8 cellular contexts compared by ENCODE assay signal in the genomic region with DNA sequence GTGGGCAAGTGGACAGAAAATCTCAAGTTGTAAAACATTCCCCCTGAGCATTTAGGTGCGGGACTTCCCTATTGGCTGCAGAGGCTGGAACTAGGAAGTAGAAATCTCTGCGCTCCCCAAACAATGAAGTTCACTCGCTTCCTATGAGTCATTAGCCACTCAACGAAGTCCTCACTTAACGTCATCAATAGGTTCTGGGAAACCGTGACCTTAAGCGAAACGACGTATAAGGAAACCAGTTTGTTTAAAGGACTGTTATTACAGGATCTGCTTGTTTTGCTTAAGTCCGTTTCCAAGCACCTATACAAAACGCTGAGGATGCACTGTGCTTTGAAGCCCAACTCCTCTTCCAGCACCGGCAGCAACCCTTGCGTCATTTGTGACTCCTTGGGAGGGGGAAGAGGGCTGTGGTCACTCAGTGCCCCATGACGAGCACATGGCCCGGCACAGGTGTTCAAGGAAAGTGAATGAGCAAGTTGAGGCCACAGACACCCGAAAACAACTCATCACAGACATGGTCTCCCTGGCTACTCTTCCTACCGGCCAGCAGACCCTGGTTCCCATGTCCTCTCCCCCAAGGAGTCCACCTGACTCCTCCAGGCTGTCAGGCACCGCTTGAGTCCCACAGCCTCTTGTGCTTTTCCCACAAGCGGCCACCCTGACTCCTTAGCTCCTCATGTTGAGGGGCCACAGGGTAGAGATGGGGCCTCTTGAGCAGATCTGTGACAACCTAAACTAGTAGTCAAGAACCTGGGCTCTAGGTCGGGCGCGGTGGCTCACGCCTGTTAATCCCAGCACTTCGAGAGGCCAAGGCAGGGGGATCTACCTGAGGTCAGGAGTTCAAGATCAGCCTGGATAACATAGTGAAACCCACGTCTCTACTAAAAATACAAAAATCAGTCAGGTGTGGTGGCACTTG. TPM values are rescaled to one million over a fixed set of nuclear protein-coding genes. Genes with fewer than 3 reads are reported as not detected.
A peak's percentile ranks its signal among the peaks of the same experiment; 100 is the strongest.
DNase-seq lines count a peak whose midpoint lies in the region; ATAC-seq, FAIRE-seq and TF ChIP-seq lines count a peak whose summit lies in the region.

No MANE protein-coding gene starts in this region.

- H3K4me3 ChIP-seq in keratinocyte (ENCODE audit: control insufficient read depth in 2 of 3, extremely low read depth in 1 of 3, insufficient read depth in 2 of 3, low read depth in 1 of 3, low read length in 3 of 3) = no peak overlapping the region

- peak; percentile 64 for ATAC-seq in CD4-positive, alpha-beta T cell (ENCODE audit: poor library complexity)

- POLR2A ChIA-PET in CD4-positive, alpha-beta T cell (lab: Charles Lee) = interaction anchor here (1.3 to 5.9 kb wide), 3 partner anchors 14 to 89 kb away, joined by 3 to 163 read pairs (median 4); partner anchors contain the start of genes MED29, PAF1, SAMD4B and SUPT5H
- POLR2A ChIA-PET in RWPE1 (lab: Yijun Ruan, JAX; ENCODE audit: low non-redundant PET) = no interaction called here

- DNase-seq in CD4-positive, alpha-beta T cell = peak in 7 of 10 experiments; percentile 45 to 83 (median 53)
- DNase-seq in HCEC 1CT (peak; percentile 99), RWPE1 (ENCODE audit: low spot score) (peak; percentile 83), keratinocyte (ENCODE audit: low read depth, low spot score) (no peak), globus pallidus (ENCODE audit: low spot score) (no peak)
- peak; percentile 89 for DNase-seq in activated effector memory CD4-positive, alpha-beta T cell treated with anti-CD3 and anti-CD28 coated beads, Interleukin-2, amount 50 U/mL, for 16 hours
- DNase-seq in stimulated activated CD8-positive, alpha-beta memory T cell treated with anti-CD3 and anti-CD28 coated beads, Interleukin-12 subunit alpha, Interleukin-12 subunit beta, amount 100 ng/mL, for 4 hours (ENCODE audit: low read depth) = peak; percentile 20
- DNase-seq in effector CD8-positive, alpha-beta T cell (lab: John Stamatoyannopoulos, UW) = no peak

- H2AFZ ChIP-seq in keratinocyte (ENCODE audit: control insufficient read depth, low read length) = no peak overlapping the region

- H3K27me3 Mint-ChIP-seq in CD4-positive, alpha-beta T cell = no peaks in the 10 kb centered on the region

- peaks cover 9% of the 10 kb centered on the region for H3K9me1 ChIP-seq in keratinocyte (ENCODE audit: control insufficient read depth, extremely low read depth, insufficient read depth, low read length)

- peak overlapping the region; percentile 1 for H3K27ac ChIP-seq in CD4-positive, alpha-beta T cell (ENCODE audit: low read depth, low read length)
- peak overlapping the region; percentile 90 for H3K27ac ChIP-seq in RWPE1
- H3K27ac ChIP-seq in keratinocyte (ENCODE audit: control insufficient read depth, insufficient read depth, low read length) = peak overlapping the region; percentile 31

- H3K4me1 Mint-ChIP-seq in CD4-positive, alpha-beta T cell (ENCODE audit: low read depth) = peaks cover 40% of the 10 kb centered on the region

- H3K36me3 Mint-ChIP-seq in CD4-positive, alpha-beta T cell (ENCODE audit: low read depth) = peaks cover 52% of the 10 kb centered on the region

- no peaks in the 10 kb centered on the region for H3K27me3 ChIP-seq in CD4-positive, alpha-beta T cell (ENCODE audit: control insufficient read depth, insufficient read depth, low read length)
- H3K27me3 ChIP-seq in keratinocyte (ENCODE audit: control insufficient read depth, extremely low read depth, insufficient read depth, low read length) = no peaks in the 10 kb centered on the region

- H3K36me3 ChIP-seq in keratinocyte (ENCODE audit: control insufficient read depth in 2 of 2, extremely low read depth in 1 of 2, insufficient read depth in 2 of 2, low read length in 2 of 2) = peaks cover 15 to 29% of the 10 kb centered on the region in 2 experiments

- no peak overlapping the region for H3K4me2 ChIP-seq in keratinocyte (ENCODE audit: control insufficient read depth, extremely low read depth, insufficient read depth, low read depth, low read length)

- dilution Hi-C loops in keratinocyte (cut with MboI; ENCODE audit: extremely low pct_ligation_motif_present, low sequenced_read_pairs) = no loop called here

- H3K4me3 Mint-ChIP-seq in CD4-positive, alpha-beta T cell = peak overlapping the region; percentile 54

- CTCF ChIA-PET in CD4-positive, alpha-beta T cell (lab: Charles Lee) = interaction anchor here (2.2 kb wide), 1 partner anchor 33 kb away, joined by 6 read pairs; no protein-coding TSS in a partner anchor
- CTCF ChIA-PET in RWPE1 (lab: Yijun Ruan, JAX) = interaction anchor here (0.5 kb wide), 1 partner anchor 579 kb away, joined by 3 read pairs; no protein-coding TSS in a partner anchor

- no peak for FAIRE-seq in keratinocyte (lab: Jason Lieb, UNC)

- H3K9me3 ChIP-seq in CD4-positive, alpha-beta T cell (ENCODE audit: control insufficient read depth, low read length) = no peaks in the 10 kb centered on the region
- H3K9me3 ChIP-seq in keratinocyte (ENCODE audit: control insufficient read depth, low read depth, low read length) = no peaks in the 10 kb centered on the region

- intact Hi-C loops in CD4-positive, alpha-beta T cell (cut with DNase I, micrococcal nuclease) = no loop called here

- H3K79me2 ChIP-seq in keratinocyte (ENCODE audit: control insufficient read depth, insufficient read depth, low read length) = peaks cover 28% of the 10 kb centered on the region

- H3K9ac ChIP-seq in keratinocyte (ENCODE audit: control insufficient read depth, extremely low read depth, insufficient read depth, low read length) = no peak overlapping the region

- H4K20me1 ChIP-seq in keratinocyte (ENCODE audit: control insufficient read depth, extremely low read depth, insufficient read depth, low read length) = peaks cover 15% of the 10 kb centered on the region

- H3K27ac Mint-ChIP-seq in CD4-positive, alpha-beta T cell = peak overlapping the region; percentile 77

- TF ChIP-seq CTCF in CD4-positive, alpha-beta T cell (IDR thresholded peaks at IDR 0.05) = no peak
- TF ChIP-seq CTCF in RWPE1 (conservative IDR thresholded peaks at IDR 0.05; ENCODE audit: low read depth) (no peak), keratinocyte (optimal IDR thresholded peaks at IDR 0.05 in 1 of 3, IDR thresholded peaks at IDR 0.05 in 1 of 3, conservative IDR thresholded peaks at IDR 0.05 in 1 of 3; ENCODE audit: extremely low read depth in 1 of 3, insufficient read depth in 2 of 3, low read length in 3 of 3) (no peak)

- peaks cover 17% of the 10 kb centered on the region for H3K4me1 ChIP-seq in keratinocyte (ENCODE audit: control insufficient read depth, extremely low read depth, insufficient read depth, low read length)

- no peaks in the 10 kb centered on the region for H3K9me3 Mint-ChIP-seq in CD4-positive, alpha-beta T cell

RNA-seq across cellular contexts. Expression of gene RPS16, which starts 4.8 kb away (rescaled TPM):
- 1,000 to 10,000 TPM; 4,625 to 4,839 TPM for total RNA-seq in CD4-positive, alpha-beta T cell
- polyA plus RNA-seq in keratinocyte = 1,323 to 2,302 TPM (median 1,614 TPM) in 3 replicates
- 343 TPM for polyA plus RNA-seq in keratinocyte (2011; ENCODE audit: low read depth)
- polyA plus RNA-seq in keratinocyte (2011; cell fraction: cytosol; rRNA removed) = 1,568 and 2,617 TPM in 2 replicates
- 776 and 828 TPM in 2 replicates for polyA plus RNA-seq in keratinocyte (2011; cell fraction: nucleus; rRNA removed)
- polyA plus RNA-seq in keratinocyte (2012; ENCODE audit: low replicate concordance) = 2,774 and 3,181 TPM in 2 replicates
- polyA minus RNA-seq in keratinocyte = 1,316 to 1,952 TPM (median 1,376 TPM) in 3 replicates
- 2,828 TPM for polyA minus RNA-seq in keratinocyte (2011; cell fraction: cytosol; rRNA and poly(A)+ RNA removed)
- 277 and 290 TPM in 2 replicates for polyA minus RNA-seq in keratinocyte (2011; cell fraction: nucleus; rRNA and poly(A)+ RNA removed)

RNA-seq across cellular contexts. Expression of gene SUPT5H, which starts 14.4 kb away (rescaled TPM):
- 100 to 1,000 TPM; 322 to 333 TPM for total RNA-seq in CD4-positive, alpha-beta T cell
- polyA plus RNA-seq in keratinocyte = 46.1 to 83.7 TPM (median 63.2 TPM) in 3 replicates
- polyA plus RNA-seq in keratinocyte (2011; ENCODE audit: low read depth) = 150 TPM
- polyA plus RNA-seq in keratinocyte (2011; cell fraction: cytosol; rRNA removed) = 54.8 and 87.1 TPM in 2 replicates
- polyA plus RNA-seq in keratinocyte (2011; cell fraction: nucleus; rRNA removed) = 210 and 249 TPM in 2 replicates
- polyA plus RNA-seq in keratinocyte (2012; ENCODE audit: low replicate concordance) = 85.9 and 110 TPM in 2 replicates
- 53.6 to 108 TPM (median 56.2 TPM) in 3 replicates for polyA minus RNA-seq in keratinocyte
- 60.2 TPM for polyA minus RNA-seq in keratinocyte (2011; cell fraction: cytosol; rRNA and poly(A)+ RNA removed)
- polyA minus RNA-seq in keratinocyte (2011; cell fraction: nucleus; rRNA and poly(A)+ RNA removed) = 42.4 and 54.2 TPM in 2 replicates

RNA-seq across cellular contexts. Expression of gene PLEKHG2, which starts 18.5 kb away (rescaled TPM):
- total RNA-seq in CD4-positive, alpha-beta T cell = 10 to 100 TPM; 80.6 to 81.4 TPM
- 3.6 to 6.4 TPM (median 5.2 TPM) in 3 replicates for polyA plus RNA-seq in keratinocyte
- polyA plus RNA-seq in keratinocyte (2011; ENCODE audit: low read depth) = 2.9 TPM
- polyA plus RNA-seq in keratinocyte (2011; cell fraction: cytosol; rRNA removed) = 2.6 and 2.8 TPM in 2 replicates
- 20.5 and 27.7 TPM in 2 replicates for polyA plus RNA-seq in keratinocyte (2011; cell fraction: nucleus; rRNA removed)
- polyA plus RNA-seq in keratinocyte (2012; ENCODE audit: low replicate concordance) = 4.8 and 12.2 TPM in 2 replicates
- polyA minus RNA-seq in keratinocyte = 6.0 to 50.0 TPM (median 6.2 TPM) in 3 replicates
- 9.0 TPM for polyA minus RNA-seq in keratinocyte (2011; cell fraction: cytosol; rRNA and poly(A)+ RNA removed)
- polyA minus RNA-seq in keratinocyte (2011; cell fraction: nucleus; rRNA and poly(A)+ RNA removed) = 12.6 and 12.8 TPM in 2 replicates

RNA-seq across cellular contexts. Expression of gene ZFP36, which starts 24.3 kb away (rescaled TPM):
- 1,000 to 10,000 TPM; 1,278 to 1,362 TPM for total RNA-seq in CD4-positive, alpha-beta T cell
- 10.4 to 14.2 TPM (median 12.8 TPM) in 3 replicates for polyA plus RNA-seq in keratinocyte
- polyA plus RNA-seq in keratinocyte (2011; ENCODE audit: low read depth) = 66.8 TPM
- polyA plus RNA-seq in keratinocyte (2011; cell fraction: cytosol; rRNA removed) = 11.3 and 17.9 TPM in 2 replicates
- polyA plus RNA-seq in keratinocyte (2011; cell fraction: nucleus; rRNA removed) = 93.2 and 153 TPM in 2 replicates
- 35.1 and 305 TPM in 2 replicates for polyA plus RNA-seq in keratinocyte (2012; ENCODE audit: low replicate concordance)
- polyA minus RNA-seq in keratinocyte = 6.3 to 18.5 TPM (median 9.8 TPM) in 3 replicates
- polyA minus RNA-seq in keratinocyte (2011; cell fraction: cytosol; rRNA and poly(A)+ RNA removed) = 40.3 TPM
- polyA minus RNA-seq in keratinocyte (2011; cell fraction: nucleus; rRNA and poly(A)+ RNA removed) = 35.3 and 40.7 TPM in 2 replicates

RNA-seq across cellular contexts. Expression of gene MED29, which starts 39.8 kb away (rescaled TPM):
- 10 to 100 TPM; 45.0 to 46.1 TPM for total RNA-seq in CD4-positive, alpha-beta T cell
- 14.7 to 18.8 TPM (median 18.2 TPM) in 3 replicates for polyA plus RNA-seq in keratinocyte
- 20.0 TPM for polyA plus RNA-seq in keratinocyte (2011; ENCODE audit: low read depth)
- polyA plus RNA-seq in keratinocyte (2011; cell fraction: cytosol; rRNA removed) = 18.8 and 23.9 TPM in 2 replicates
- polyA plus RNA-seq in keratinocyte (2011; cell fraction: nucleus; rRNA removed) = 15.6 and 18.3 TPM in 2 replicates
- polyA plus RNA-seq in keratinocyte (2012; ENCODE audit: low replicate concordance) = 9.2 and 15.5 TPM in 2 replicates
- 18.8 to 47.0 TPM (median 20.1 TPM) in 3 replicates for polyA minus RNA-seq in keratinocyte
- polyA minus RNA-seq in keratinocyte (2011; cell fraction: cytosol; rRNA and poly(A)+ RNA removed) = 17.8 TPM
- 6.0 and 8.5 TPM in 2 replicates for polyA minus RNA-seq in keratinocyte (2011; cell fraction: nucleus; rRNA and poly(A)+ RNA removed)

Comparison
In these comparisons a context has a peak if more than half of its experiments do, and no peak if none do; other contexts are left out.
1. DNase-seq: peak in CD4-positive, alpha-beta T cell (7 of 10), HCEC 1CT (single experiment), RWPE1 (single experiment), activated effector memory CD4-positive, alpha-beta T cell treated with anti-CD3 and anti-CD28 coated beads, Interleukin-2, amount 50 U/mL, for 16 hours (single experiment) and stimulated activated CD8-positive, alpha-beta memory T cell treated with anti-CD3 and anti-CD28 coated beads, Interleukin-12 subunit alpha, Interleukin-12 subunit beta, amount 100 ng/mL, for 4 hours (single experiment); none in keratinocyte (single experiment), effector CD8-positive, alpha-beta T cell (single experiment) and globus pallidus (single experiment).
2. H3K27ac ChIP-seq: peak in every context shown above with its lines; median percentile 90 in RWPE1; 31 in keratinocyte; 1 in CD4-positive, alpha-beta T cell.